1 cellular context compared by ENCODE assay signal in the genomic region with DNA sequence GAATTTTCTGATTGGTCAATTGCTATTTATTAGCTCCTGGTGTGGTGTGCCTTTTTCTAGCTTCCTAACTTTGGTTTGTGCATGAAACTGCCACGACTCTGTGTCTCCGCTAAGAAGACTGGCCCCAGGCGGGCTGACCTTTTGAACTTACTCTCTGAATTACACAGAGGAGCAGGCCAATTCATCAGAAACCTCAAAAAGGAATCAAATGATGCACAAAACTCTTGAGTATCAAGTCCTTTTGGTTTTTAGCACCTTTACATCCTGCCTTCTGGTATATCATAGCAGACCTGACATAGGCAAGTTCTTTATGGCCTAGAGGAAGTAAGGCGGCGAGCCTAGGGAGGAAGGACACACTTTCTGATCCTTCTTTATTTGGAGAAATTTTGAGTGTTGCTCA.
A peak's percentile ranks its signal among the peaks of the same experiment; 100 is the strongest.
TF ChIP-seq lines count a peak whose summit lies in the region.

No MANE protein-coding gene starts in this region.

TF ChIP-seq in GM12878, 131 proteins besides CTCF, POLR2A, EP300 and RAD21:
- TF ChIP-seq HDAC6 (IDR thresholded peaks at IDR 0.05; ENCODE audit: unreplicated experiment) (no peak), MTA3 (IDR thresholded peaks at IDR 0.05; ENCODE audit: borderline replicate concordance, low read length) (no peak), DPF2 (IDR thresholded peaks at IDR 0.05) (no peak), NR2F1 (conservative IDR thresholded peaks at IDR 0.05) (peak; percentile 69), BCL11A (IDR thresholded peaks at IDR 0.05; ENCODE audit: low read depth, low read length) (no peak), RUNX3 (IDR thresholded peaks at IDR 0.05; ENCODE audit: low read length) (peak; percentile 76), ZNF24 (IDR thresholded peaks at IDR 0.05) (no peak), ZBED1 (IDR thresholded peaks at IDR 0.05; ENCODE audit: borderline replicate concordance) (no peak), JUNB (IDR thresholded peaks at IDR 0.05) (peak; percentile 51; the same call in 1 of the 2 replicates)
